In genomic region chr12:128754275-128754674, GRCh38 we compare ENCODE assay signal across 19 cellular contexts.
DNase-seq lines count a peak whose midpoint lies in the region; ATAC-seq and TF ChIP-seq lines count a peak whose summit lies in the region.
"Had no signal": no experiment of that assay in that cellular context is flagged by ENCODE, and none has a peak within 500 bp of the region (broad histone marks: within the 10 kb centered on the region; RNA-seq: fewer than 3 reads in every experiment).

No MANE protein-coding gene starts in this region.

- H3K4me1 ChIP-seq in hepatocyte (ENCODE audit: insufficient read depth) = no peaks in the 10 kb centered on the region
- H3K4me1 ChIP-seq: Caco-2 had no signal

- H4K20me1 ChIP-seq in hepatocyte (ENCODE audit: insufficient read depth, poor library complexity, severe bottlenecking) = no peaks in the 10 kb centered on the region

- ATAC-seq in activated T-cell treated with anti-CD3 and anti-CD28 coated beads, Interleukin-2, amount 50 U/mL, for 72 hours (replicated peaks in 1 of 2) = peak; percentile 34 to 73
- ATAC-seq in HG03442 (IDR thresholded peaks at IDR 0.05; ENCODE audit: unreplicated experiment) (peak; percentile 65), HG03469 (IDR thresholded peaks at IDR 0.05; ENCODE audit: unreplicated experiment) (no peak)
- peak; percentile 24 to 69 for ATAC-seq in natural killer cell treated with Interleukin-12 subunit alpha and Interleukin-12 subunit beta and Interleukin-15 and Interleukin-18, amount 100 ng/mL, for 72 hours
- ATAC-seq: HCT116 had no signal

- H3K9me3 ChIP-seq in hepatocyte (ENCODE audit: low read depth) = no peaks in the 10 kb centered on the region
- H3K9me3 ChIP-seq: Caco-2 had no signal

- H3K4me2 ChIP-seq in hepatocyte = no peak overlapping the region

- H3K36me3 ChIP-seq in hepatocyte (replicated peaks; ENCODE audit: insufficient read depth, low read depth) = no peaks in the 10 kb centered on the region

- H3K36me3 Mint-ChIP-seq in activated T-cell treated with anti-CD3 and anti-CD28 coated beads, Interleukin-2, amount 50 U/mL, for 72 hours (ENCODE audit: insufficient read depth in 2 of 2) = peaks cover 1 to 2% of the 10 kb centered on the region in 2 donors
- H3K36me3 Mint-ChIP-seq in natural killer cell treated with Interleukin-12 subunit alpha and Interleukin-12 subunit beta and Interleukin-15 and Interleukin-18, amount 100 ng/mL, for 72 hours = no peaks in the 10 kb centered on the region
- H3K36me3 Mint-ChIP-seq: CD14-positive monocyte had no signal

- H2AFZ ChIP-seq in hepatocyte = no peak overlapping the region

- no peaks in the 10 kb centered on the region for H3K27me3 Mint-ChIP-seq in activated T-cell treated with anti-CD3 and anti-CD28 coated beads, Interleukin-2, amount 50 U/mL, for 72 hours (ENCODE audit: low read depth)
- H3K27me3 Mint-ChIP-seq in natural killer cell treated with Interleukin-12 subunit alpha and Interleukin-12 subunit beta and Interleukin-15 and Interleukin-18, amount 100 ng/mL, for 72 hours = no peaks in the 10 kb centered on the region

- H3K4me1 Mint-ChIP-seq in activated T-cell treated with anti-CD3 and anti-CD28 coated beads, Interleukin-2, amount 50 U/mL, for 72 hours (ENCODE audit: low read depth) = no peaks in the 10 kb centered on the region
- peaks cover 12 to 19% of the 10 kb centered on the region in 2 donors for H3K4me1 Mint-ChIP-seq in natural killer cell treated with Interleukin-12 subunit alpha and Interleukin-12 subunit beta and Interleukin-15 and Interleukin-18, amount 100 ng/mL, for 72 hours (ENCODE audit: low read depth in 2 of 2)
- H3K4me1 Mint-ChIP-seq: CD14-positive monocyte had no signal

- 64% methylated on average over 3 of the region's 3 CpGs for WGBS in hepatocyte (ENCODE audit: low lambda C conversion rate, missing lambda C conversion rate)

- H3K4me3 ChIP-seq in epithelial cell of esophagus (ENCODE audit: low read length) (no peak overlapping the region), hepatocyte (no peak overlapping the region)

- H3K27ac ChIP-seq in hepatocyte = no peak overlapping the region

- no peak overlapping the region for H3K27ac Mint-ChIP-seq in activated T-cell treated with anti-CD3 and anti-CD28 coated beads, Interleukin-2, amount 50 U/mL, for 72 hours
- no peak overlapping the region for H3K27ac Mint-ChIP-seq in natural killer cell treated with Interleukin-12 subunit alpha and Interleukin-12 subunit beta and Interleukin-15 and Interleukin-18, amount 100 ng/mL, for 72 hours

- DNase-seq in activated T-cell treated with anti-CD3 and anti-CD28 coated beads, Interleukin-2, amount 50 U/mL, for 72 hours = peak in 1 of 2 donors; percentile 5
- DNase-seq in activated T-cell treated with anti-CD3 and anti-CD28 coated beads for 4 hours (no peak), epithelial cell of esophagus (ENCODE audit: low read depth) (peak; percentile 26), hepatocyte (ENCODE audit: low spot score) (no peak), DMS 273 (lab: John Stamatoyannopoulos, UW; ENCODE audit: unreplicated experiment) (no peak)
- no peak for DNase-seq in natural killer cell treated with Interleukin-12 subunit alpha and Interleukin-12 subunit beta and Interleukin-15 and Interleukin-18, amount 100 ng/mL, for 72 hours (ENCODE audit: low spot score)
- DNase-seq: AML-193, Caco-2, DMS53, KBM-7, NCI-H1048, NCI-H146, NCI-H2081, NCI-H510A, NCI-H774 had no signal

- TF ChIP-seq CTCF in epithelial cell of esophagus (IDR thresholded peaks at IDR 0.05; ENCODE audit: insufficient read depth, low read depth, low read length, missing control alignments) (no peak), hepatocyte (IDR thresholded peaks at IDR 0.05; ENCODE audit: poor library complexity) (no peak)

- H3K9me2 ChIP-seq in hepatocyte (replicated peaks; ENCODE audit: insufficient read depth) = no peaks in the 10 kb centered on the region

- peaks cover 0 to 6% of the 10 kb centered on the region in 2 donors for H3K9me3 Mint-ChIP-seq in activated T-cell treated with anti-CD3 and anti-CD28 coated beads, Interleukin-2, amount 50 U/mL, for 72 hours
- H3K9me3 Mint-ChIP-seq in natural killer cell treated with Interleukin-12 subunit alpha and Interleukin-12 subunit beta and Interleukin-15 and Interleukin-18, amount 100 ng/mL, for 72 hours = no peaks in the 10 kb centered on the region

- no peaks in the 10 kb centered on the region for H3K79me2 ChIP-seq in hepatocyte

- no peak overlapping the region for H3K4me3 Mint-ChIP-seq in activated T-cell treated with anti-CD3 and anti-CD28 coated beads, Interleukin-2, amount 50 U/mL, for 72 hours
- H3K4me3 Mint-ChIP-seq in natural killer cell treated with Interleukin-12 subunit alpha and Interleukin-12 subunit beta and Interleukin-15 and Interleukin-18, amount 100 ng/mL, for 72 hours = no peak overlapping the region
- H3K4me3 Mint-ChIP-seq: CD14-positive monocyte had no signal

- H3K27me3 ChIP-seq in hepatocyte = no peaks in the 10 kb centered on the region
